In genomic region chr1:201626629-201627275, GRCh38 we compare ENCODE assay signal across 23 cellular contexts.
A peak's percentile ranks its signal among the peaks of the same experiment; 100 is the strongest.
DNase-seq lines count a peak whose midpoint lies in the region; ATAC-seq and TF ChIP-seq lines count a peak whose summit lies in the region.
"Had no signal": no experiment of that assay in that cellular context is flagged by ENCODE, and none has a peak within 500 bp of the region (broad histone marks: within the 10 kb centered on the region; RNA-seq: fewer than 3 reads in every experiment).

No MANE protein-coding gene starts in this region.

- H3K4me1 Mint-ChIP-seq in activated CD8-positive, alpha-beta T cell treated with anti-CD3 and anti-CD28 coated beads for 36 hours (ENCODE audit: low read depth) = no peaks in the 10 kb centered on the region
- H3K4me1 Mint-ChIP-seq in activated CD8-positive, alpha-beta T cell treated with anti-CD3 and anti-CD28 coated beads, Interleukin-2, amount 10 ng/mL, durations not matched to agents 7 days and 5 days (ENCODE audit: low read depth) = no peaks in the 10 kb centered on the region
- H3K4me1 Mint-ChIP-seq: activated naive CD4-positive, alpha-beta T cell treated with anti-CD3 and anti-CD28 coated beads, Interleukin-2, amount 50 U/mL, for 24 hours had no signal

- no peaks in the 10 kb centered on the region for H3K36me3 Mint-ChIP-seq in activated CD8-positive, alpha-beta T cell treated with anti-CD3 and anti-CD28 coated beads for 36 hours (ENCODE audit: low read depth)
- H3K36me3 Mint-ChIP-seq in activated CD8-positive, alpha-beta T cell treated with anti-CD3 and anti-CD28 coated beads, Interleukin-2, amount 10 ng/mL, durations not matched to agents 7 days and 5 days (ENCODE audit: low read depth) = no peaks in the 10 kb centered on the region
- H3K36me3 Mint-ChIP-seq: activated naive CD4-positive, alpha-beta T cell treated with anti-CD3 and anti-CD28 coated beads, Interleukin-2, amount 50 U/mL, for 24 hours; IgD-negative memory B cell; naive B cell had no signal

- H3K4me3 Mint-ChIP-seq in activated CD8-positive, alpha-beta T cell treated with anti-CD3 and anti-CD28 coated beads for 36 hours = no peak overlapping the region
- no peak overlapping the region for H3K4me3 Mint-ChIP-seq in activated CD8-positive, alpha-beta T cell treated with anti-CD3 and anti-CD28 coated beads, Interleukin-2, amount 10 ng/mL, durations not matched to agents 7 days and 5 days
- H3K4me3 Mint-ChIP-seq: activated naive CD4-positive, alpha-beta T cell treated with anti-CD3 and anti-CD28 coated beads, Interleukin-2, amount 50 U/mL, for 24 hours; activated T-cell treated with anti-CD3 and anti-CD28 coated beads, Interleukin-2, amount 50 U/mL, for 4 hours; naive B cell had no signal

- H3K4me3 ChIP-seq in HEK293 (ENCODE audit: low read depth, low read length) = no peak overlapping the region
- no peak overlapping the region for H3K4me3 ChIP-seq in brain microvascular endothelial cell (ENCODE audit: low read depth, low read length)
- H3K4me3 ChIP-seq in HAP-1 = no peak overlapping the region
- H3K4me3 ChIP-seq: ovary, upper lobe of left lung had no signal

- H3K27ac ChIP-seq in HEK293 (ENCODE audit: extremely low read depth, low read depth, low read length) = no peak overlapping the region
- H3K27ac ChIP-seq in brain microvascular endothelial cell = peak overlapping the region; percentile 73
- H3K27ac ChIP-seq: ovary, upper lobe of left lung had no signal

- H3K27me3 Mint-ChIP-seq in activated CD8-positive, alpha-beta T cell treated with anti-CD3 and anti-CD28 coated beads for 36 hours = no peaks in the 10 kb centered on the region
- peaks cover 1% of the 10 kb centered on the region for H3K27me3 Mint-ChIP-seq in activated CD8-positive, alpha-beta T cell treated with anti-CD3 and anti-CD28 coated beads, Interleukin-2, amount 10 ng/mL, durations not matched to agents 7 days and 5 days (ENCODE audit: low read depth)
- H3K27me3 Mint-ChIP-seq: activated naive CD4-positive, alpha-beta T cell treated with anti-CD3 and anti-CD28 coated beads, Interleukin-2, amount 50 U/mL, for 24 hours; IgD-negative memory B cell; naive B cell had no signal

- peak overlapping the region; percentile 56 for H3K27ac Mint-ChIP-seq in activated CD8-positive, alpha-beta T cell treated with anti-CD3 and anti-CD28 coated beads for 36 hours
- no peak overlapping the region for H3K27ac Mint-ChIP-seq in activated CD8-positive, alpha-beta T cell treated with anti-CD3 and anti-CD28 coated beads, Interleukin-2, amount 10 ng/mL, durations not matched to agents 7 days and 5 days
- H3K27ac Mint-ChIP-seq: activated naive CD4-positive, alpha-beta T cell treated with anti-CD3 and anti-CD28 coated beads, Interleukin-2, amount 50 U/mL, for 24 hours; IgD-negative memory B cell had no signal

- H3K36me3 ChIP-seq in HEK293 (ENCODE audit: control insufficient read depth in 2 of 2, insufficient read depth in 1 of 2, low read length in 2 of 2) = peaks cover 0 to 3% of the 10 kb centered on the region in 2 experiments; a peak in 1 of 3 replicates
- H3K36me3 ChIP-seq in brain microvascular endothelial cell (replicated peaks) = peaks cover 22% of the 10 kb centered on the region
- no peaks in the 10 kb centered on the region for H3K36me3 ChIP-seq in HAP-1 (replicated peaks)
- H3K36me3 ChIP-seq: ovary had no signal

- no peaks in the 10 kb centered on the region for H3K27me3 ChIP-seq in brain microvascular endothelial cell (replicated peaks)
- no peaks in the 10 kb centered on the region for H3K27me3 ChIP-seq in HAP-1 (ENCODE audit: low read depth)
- H3K27me3 ChIP-seq: ovary, upper lobe of left lung had no signal

- no peak for DNase-seq in activated CD8-positive, alpha-beta T cell treated with anti-CD3 and anti-CD28 coated beads for 36 hours
- DNase-seq in activated CD8-positive, alpha-beta T cell treated with anti-CD3 and anti-CD28 coated beads, Interleukin-2, amount 10 ng/mL, durations not matched to agents 7 days and 5 days = no peak
- DNase-seq in brain microvascular endothelial cell = no peak
- peak; percentile 2 for DNase-seq in posterior vena cava (ENCODE audit: low spot score)
- no peak for DNase-seq in HAP-1 (ENCODE audit: low spot score in 2 of 2)
- no peak for DNase-seq in dermis blood vessel endothelial cell
- DNase-seq: activated CD4-positive, CD25-positive, alpha-beta regulatory T cell; activated T-cell treated with anti-CD3 and anti-CD28 coated beads, Interleukin-2, amount 50 U/mL, for 4 hours; glutamatergic neuron; mammary epithelial cell; naive B cell; NCI-H1417 treated with DMSO at 0.1 percent for 48 hours; NCI-H2171; NCI-H524; ovary; RPMI8226; T1000; upper lobe of left lung had no signal

- no peak for ATAC-seq in activated CD8-positive, alpha-beta T cell treated with anti-CD3 and anti-CD28 coated beads for 36 hours
- ATAC-seq in activated CD8-positive, alpha-beta T cell treated with anti-CD3 and anti-CD28 coated beads, Interleukin-2, amount 10 ng/mL, durations not matched to agents 7 days and 5 days = no peak
- ATAC-seq in HG03565 (IDR thresholded peaks at IDR 0.05; ENCODE audit: unreplicated experiment) = no peak
- ATAC-seq: activated T-cell treated with anti-CD3 and anti-CD28 coated beads, Interleukin-2, amount 50 U/mL, for 4 hours; right cardiac atrium had no signal

- CTCF ChIA-PET in activated CD8-positive, alpha-beta T cell treated with anti-CD3 and anti-CD28 coated beads for 36 hours (lab: Charles Lee) = no interaction called here
- CTCF ChIA-PET in activated CD8-positive, alpha-beta T cell treated with anti-CD3 and anti-CD28 coated beads, Interleukin-2, amount 10 ng/mL, durations not matched to agents 7 days and 5 days (lab: Charles Lee) = interaction anchor here (1.0 kb wide), 1 partner anchor 67 kb away, joined by 3 read pairs; no protein-coding TSS in a partner anchor
- CTCF ChIA-PET in HEK293 (lab: Yijun Ruan, JAX) = interaction anchor here (0.5 to 0.6 kb wide), 3 partner anchors 9 to 142 kb away, joined by 3 to 4 read pairs (median 4); no protein-coding TSS in a partner anchor

- no peak for TF ChIP-seq CTCF in activated CD8-positive, alpha-beta T cell treated with anti-CD3 and anti-CD28 coated beads for 36 hours (IDR thresholded peaks at IDR 0.05)
- no peak for TF ChIP-seq CTCF in HEK293 (tag by site-specific recombination; IDR thresholded peaks at IDR 0.05)
- no peak for TF ChIP-seq CTCF in brain microvascular endothelial cell (IDR thresholded peaks at IDR 0.05; ENCODE audit: low read depth, low read length, missing control alignments)

- no peaks in the 10 kb centered on the region for H3K9me3 Mint-ChIP-seq in activated CD8-positive, alpha-beta T cell treated with anti-CD3 and anti-CD28 coated beads for 36 hours
- H3K9me3 Mint-ChIP-seq in activated CD8-positive, alpha-beta T cell treated with anti-CD3 and anti-CD28 coated beads, Interleukin-2, amount 10 ng/mL, durations not matched to agents 7 days and 5 days (ENCODE audit: insufficient read depth) = no peaks in the 10 kb centered on the region
- H3K9me3 Mint-ChIP-seq: activated naive CD4-positive, alpha-beta T cell treated with anti-CD3 and anti-CD28 coated beads, Interleukin-2, amount 50 U/mL, for 24 hours; activated T-cell treated with anti-CD3 and anti-CD28 coated beads, Interleukin-2, amount 50 U/mL, for 4 hours; IgD-negative memory B cell; naive B cell had no signal

- in situ Hi-C loops in brain microvascular endothelial cell (cut with HindIII; ENCODE audit: low pct_ligation_motif_present, low sequenced_read_pairs) = no loop called here
- in situ Hi-C loops in HAP-1 (cut with MboI; ENCODE audit: low sequenced_read_pairs) = no loop called here

- H3K4me1 ChIP-seq in HEK293 (ENCODE audit: control insufficient read depth, insufficient read depth, low read length) (no peaks in the 10 kb centered on the region), HAP-1 (no peaks in the 10 kb centered on the region)

- no peaks in the 10 kb centered on the region for H3K9me3 ChIP-seq in HEK293 (ENCODE audit: control insufficient read depth, insufficient read depth, low read depth, low read length)
- H3K9me3 ChIP-seq in HAP-1 = no peaks in the 10 kb centered on the region
- H3K9me3 ChIP-seq: ovary, upper lobe of left lung had no signal

- intact Hi-C loops in activated CD8-positive, alpha-beta T cell treated with anti-CD3 and anti-CD28 coated beads for 36 hours (cut with micrococcal nuclease) = no loop called here
- intact Hi-C loops in posterior vena cava (cut with DNase I) = no loop called here

- POLR2A ChIA-PET in activated CD8-positive, alpha-beta T cell treated with anti-CD3 and anti-CD28 coated beads for 36 hours (lab: Charles Lee) = no interaction called here
- POLR2A ChIA-PET in activated CD8-positive, alpha-beta T cell treated with anti-CD3 and anti-CD28 coated beads, Interleukin-2, amount 10 ng/mL, durations not matched to agents 7 days and 5 days (lab: Charles Lee) = no interaction called here
- POLR2A ChIA-PET in HEK293 (lab: Yijun Ruan, JAX) = no interaction called here

TF ChIP-seq in HEK293, 187 proteins besides CTCF, POLR2A, EP300 and RAD21 (continues in another document):
- TF ChIP-seq ZNF677 (tag by site-specific recombination; IDR thresholded peaks at IDR 0.05) (no peak), ZNF10 (tag by site-specific recombination; IDR thresholded peaks at IDR 0.05) (no peak), ZBTB7A (tag by site-specific recombination; IDR thresholded peaks at IDR 0.05; ENCODE audit: low read depth) (no peak), ZNF157 (tag by site-specific recombination; IDR thresholded peaks at IDR 0.05) (no peak), ZBTB21 (tag by site-specific recombination; IDR thresholded peaks at IDR 0.05) (no peak), ATF2 (tag by site-specific recombination; IDR thresholded peaks at IDR 0.05; ENCODE audit: low read depth) (0 out of 2 replicates have a peak, but pooled peaks have one; percentile 5)
